In genomic region chr7:107857541-107857912, GRCh38 we compare ENCODE assay signal across 11 cellular contexts. TPM values are rescaled to one million over a fixed set of nuclear protein-coding genes. Genes with fewer than 3 reads are reported as not detected.
DNase-seq lines count a peak whose midpoint lies in the region; ATAC-seq and TF ChIP-seq lines count a peak whose summit lies in the region.
"Had no signal": no experiment of that assay in that cellular context is flagged by ENCODE, and none has a peak within 500 bp of the region (broad histone marks: within the 10 kb centered on the region; RNA-seq: fewer than 3 reads in every experiment).

No MANE protein-coding gene starts in this region.

- no peak for DNase-seq in activated naive CD4-positive, alpha-beta T cell treated with anti-CD3 and anti-CD28 coated beads, Interleukin-2, amount 50 U/mL, for 16 hours
- peak; percentile 49 for DNase-seq in fibroblast of the aortic adventitia (ENCODE audit: low read depth)
- no peak for DNase-seq in transverse colon
- no peak for DNase-seq in NCI-H526 treated with DMSO at 0.1 percent for 48 hours (lab: John Stamatoyannopoulos, UW)
- DNase-seq in NCI-H187 (lab: John Stamatoyannopoulos, UW) = no peak
- DNase-seq: activated effector memory CD4-positive, alpha-beta T cell treated with anti-CD3 and anti-CD28 coated beads, Interleukin-2, amount 50 U/mL, for 16 hours; upper lobe of right lung had no signal

- no peaks in the 10 kb centered on the region for H3K27me3 ChIP-seq in transverse colon
- H3K27me3 ChIP-seq: upper lobe of right lung had no signal

- peak overlapping the region; percentile 15 for H3K4me3 Mint-ChIP-seq in activated naive CD4-positive, alpha-beta T cell treated with anti-CD3 and anti-CD28 coated beads, Interleukin-2, amount 50 U/mL, for 24 hours
- peak overlapping the region; percentile 38 for H3K4me3 Mint-ChIP-seq in activated naive CD8-positive, alpha-beta T cell

- peak overlapping the region; percentile 5 for H3K27ac Mint-ChIP-seq in activated naive CD4-positive, alpha-beta T cell treated with anti-CD3 and anti-CD28 coated beads, Interleukin-2, amount 50 U/mL, for 24 hours
- peak overlapping the region; percentile 70 for H3K27ac Mint-ChIP-seq in activated naive CD8-positive, alpha-beta T cell

- TF ChIP-seq POLR2A in transverse colon (IDR thresholded peaks at IDR 0.05) = no peak

- no peak for TF ChIP-seq CTCF in fibroblast of the aortic adventitia (IDR thresholded peaks at IDR 0.05; ENCODE audit: insufficient read depth, low read length)
- no peak for TF ChIP-seq CTCF in transverse colon (IDR thresholded peaks at IDR 0.05)

- no peaks in the 10 kb centered on the region for H3K36me3 Mint-ChIP-seq in activated naive CD4-positive, alpha-beta T cell treated with anti-CD3 and anti-CD28 coated beads, Interleukin-2, amount 50 U/mL, for 24 hours
- H3K36me3 Mint-ChIP-seq in activated naive CD8-positive, alpha-beta T cell = no peaks in the 10 kb centered on the region

- in situ Hi-C loops in transverse colon (cut with MboI; ENCODE audit: low pct_ligation_motif_present in 1 of 4, low pct_unique_long_range_greater_than_20kb in 1 of 4, low sequenced_read_pairs in 3 of 4) = loop anchor here in 1 of 4 donors (25.0 kb wide), 1 partner anchor 270 kb away; the partner anchor contains the start of gene BCAP29

- peak overlapping the region; percentile 61 to 83 (median 76) for H3K27ac ChIP-seq in transverse colon
- H3K27ac ChIP-seq: upper lobe of right lung had no signal

- no peaks in the 10 kb centered on the region for H3K9me3 Mint-ChIP-seq in activated naive CD4-positive, alpha-beta T cell treated with anti-CD3 and anti-CD28 coated beads, Interleukin-2, amount 50 U/mL, for 24 hours
- no peaks in the 10 kb centered on the region for H3K9me3 Mint-ChIP-seq in activated naive CD8-positive, alpha-beta T cell (ENCODE audit: low read depth)

- WGBS in transverse colon (ENCODE audit: low coverage in 1 of 2), 2 donors = 74 to 80% methylated on average over 1 to 2 of the region's 2 CpGs

- H3K9me3 ChIP-seq in transverse colon = no peaks in the 10 kb centered on the region
- H3K9me3 ChIP-seq: upper lobe of right lung had no signal

- no peak overlapping the region for H3K4me3 ChIP-seq in fibroblast of the aortic adventitia (ENCODE audit: low read depth, low read length)
- H3K4me3 ChIP-seq in transverse colon = no peak overlapping the region
- H3K4me3 ChIP-seq: upper lobe of right lung had no signal

- no peak for TF ChIP-seq EP300 in transverse colon (IDR thresholded peaks at IDR 0.05; ENCODE audit: low read depth)

- no peaks in the 10 kb centered on the region for H3K36me3 ChIP-seq in transverse colon
- H3K36me3 ChIP-seq: upper lobe of right lung had no signal

- intact Hi-C loops in transverse colon (cut with DNase I; ENCODE audit: low total_unique reads) = no loop called here

- H3K4me1 Mint-ChIP-seq in activated naive CD4-positive, alpha-beta T cell treated with anti-CD3 and anti-CD28 coated beads, Interleukin-2, amount 50 U/mL, for 24 hours = peaks cover 29% of the 10 kb centered on the region
- peaks cover 29% of the 10 kb centered on the region for H3K4me1 Mint-ChIP-seq in activated naive CD8-positive, alpha-beta T cell (ENCODE audit: low read depth)

- no peak for ATAC-seq in GM21619 (IDR thresholded peaks at IDR 0.05; ENCODE audit: unreplicated experiment)

- H3K27me3 Mint-ChIP-seq in activated naive CD4-positive, alpha-beta T cell treated with anti-CD3 and anti-CD28 coated beads, Interleukin-2, amount 50 U/mL, for 24 hours = no peaks in the 10 kb centered on the region
- H3K27me3 Mint-ChIP-seq in activated naive CD8-positive, alpha-beta T cell = no peaks in the 10 kb centered on the region

- peaks cover 12 to 70% (median 37%) of the 10 kb centered on the region in 4 donors for H3K4me1 ChIP-seq in transverse colon

RNA-seq across cellular contexts. Expression of gene DLD, which starts 33.5 kb away (rescaled TPM):
- total RNA-seq in fibroblast of the aortic adventitia (ENCODE audit: low replicate concordance) = 71.9 and 85.7 TPM in 2 replicates
- total RNA-seq in transverse colon = 100 to 1,000 TPM in 3 of 4 donors, 10 to 100 TPM in 1; 46.0 to 131 (median 126) TPM

RNA-seq across cellular contexts. Expression of gene SLC26A3, which starts 54.5 kb away (rescaled TPM):
- total RNA-seq in fibroblast of the aortic adventitia (ENCODE audit: low replicate concordance) (not detected in 2 replicates), transverse colon (1,000 to 10,000 TPM in 3 of 4 donors, 100 to 1,000 TPM in 1; 296 to 4,526 (median 2,822) TPM)
- total RNA-seq: osteocyte, upper lobe of right lung had no signal

Comparison
In these comparisons a context has a peak if more than half of its experiments do, and no peak if none do; other contexts are left out.
1. RNA of gene SLC26A3, which starts 54.5 kb away (total RNA-seq): 296 to 4,526 TPM in transverse colon; not detected in fibroblast of the aortic adventitia; every median in the first group is over 100 times any median in the second.